Comparison of ENCODE assay signal across 15 cellular contexts in genomic region chr1:204818998-204819397, GRCh38.
"Had no signal": no experiment of that assay in that cellular context is flagged by ENCODE, and none has a peak within 500 bp of the region (broad histone marks: within the 10 kb centered on the region; RNA-seq: fewer than 3 reads in every experiment).

No MANE protein-coding gene starts in this region.

- H3K27ac ChIP-seq: hepatocyte, upper lobe of left lung, WERI-Rb-1 had no signal

- DNase-seq: activated CD4-positive, alpha-beta memory T cell treated with anti-CD3 and anti-CD28 coated beads, Interleukin-2, amount 10 ng/mL, durations not matched to agents 7 days and 5 days; activated T-cell treated with anti-CD3 and anti-CD28 coated beads, Interleukin-2, amount 50 U/mL, for 24 hours; cerebellar nuclear complex; effector memory CD8-positive, alpha-beta T cell; islet precursor cell; natural killer cell; posterior cingulate gyrus; stimulated activated CD4-positive, alpha-beta T cell treated with anti-CD3 and anti-CD28 coated beads, Interleukin-4, amount 100 ng/mL, for 4 hours; stimulated activated CD8-positive, alpha-beta memory T cell treated with anti-CD3 and anti-CD28 coated beads, Interleukin-4, amount 100 ng/mL, for 48 hours; stimulated activated naive CD4-positive, alpha-beta T cell treated with Interleukin-2 at 50 U/mL for 16 hours; upper lobe of left lung; WERI-Rb-1 had no signal

- H3K9me3 ChIP-seq: upper lobe of left lung had no signal

- ATAC-seq: effector memory CD8-positive, alpha-beta T cell; left lobe of liver; natural killer cell had no signal

- H3K27me3 ChIP-seq: upper lobe of left lung had no signal

- H3K4me3 ChIP-seq: hepatocyte, smooth muscle cell, upper lobe of left lung had no signal

- H3K36me3 ChIP-seq: upper lobe of left lung, WERI-Rb-1 had no signal
